Comparison of ENCODE assay signal across 9 cellular contexts in the genomic region with DNA sequence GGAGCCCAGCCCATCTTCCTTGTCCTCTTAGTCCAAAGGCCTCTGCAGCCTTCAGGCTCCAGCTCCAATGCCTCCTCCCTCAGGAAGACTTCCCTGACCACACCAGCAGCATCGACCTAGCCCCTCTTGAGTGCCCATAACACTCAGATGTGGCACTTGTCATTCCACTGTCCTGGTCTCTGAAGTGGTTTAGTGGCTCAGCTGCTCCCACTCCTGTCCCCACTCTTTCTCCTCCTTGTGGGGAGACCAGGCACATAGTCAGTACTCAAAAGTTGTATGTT.
A peak's percentile ranks its signal among the peaks of the same experiment; 100 is the strongest.
DNase-seq lines count a peak whose midpoint lies in the region; TF ChIP-seq lines count a peak whose summit lies in the region.
"Had no signal": no experiment of that assay in that cellular context is flagged by ENCODE, and none has a peak within 500 bp of the region (broad histone marks: within the 10 kb centered on the region; RNA-seq: fewer than 3 reads in every experiment).

No MANE protein-coding gene starts in this region.

- H3K27ac ChIP-seq in ascending aorta, result peak overlapping the region; percentile 85 to 86
- peak overlapping the region; percentile 83 for H3K27ac ChIP-seq in muscle layer of colon (ENCODE audit: low read depth, low read length)
- H3K27ac ChIP-seq in tibial artery, result peak overlapping the region; percentile 81 to 91

- peaks cover 23 to 38% of the 10 kb centered on the region in 2 donors for H3K36me3 ChIP-seq in ascending aorta
- H3K36me3 ChIP-seq in muscle layer of colon (ENCODE audit: insufficient read depth, low read length), result peaks cover 18% of the 10 kb centered on the region
- peaks cover 3 to 45% (median 25%) of the 10 kb centered on the region in 3 donors for H3K36me3 ChIP-seq in tibial artery

- intact Hi-C loops in ascending aorta (cut with DNase I) (no loop called here), tibial artery (cut with DNase I; ENCODE audit: low total_unique reads) (loop anchor here (10.0 kb wide), 1 partner anchor 53 kb away; no protein-coding TSS in a partner anchor)

- no peak for DNase-seq in activated T-cell treated with anti-CD3 and anti-CD28 coated beads, Interleukin-2, amount 50 U/mL, for 24 hours
- no peak for DNase-seq in activated T-cell treated with anti-CD3 and anti-CD28 coated beads, Interleukin-2, amount 50 U/mL, for 1 hour
- no peak for DNase-seq in ascending aorta (ENCODE audit: low spot score in 2 of 2)
- no peak for DNase-seq in tibial artery
- DNase-seq in H4 (ENCODE audit: low spot score), result no peak
- no peak for DNase-seq in pons (ENCODE audit: low spot score)
- DNase-seq in foreskin fibroblast, result no peak
- DNase-seq: NCI-H510A had no signal

- H3K4me3 ChIP-seq in ascending aorta, result no peak overlapping the region
- H3K4me3 ChIP-seq in muscle layer of colon (ENCODE audit: low read depth in 1 of 2, low read length in 2 of 2), result peak overlapping the region in 1 of 2 donors; percentile 22
- no peak overlapping the region for H3K4me3 ChIP-seq in tibial artery
- no peak overlapping the region for H3K4me3 ChIP-seq in foreskin fibroblast (ENCODE audit: low read depth in 1 of 2, low read length in 2 of 2)

- H3K9me3 ChIP-seq in ascending aorta (no peaks in the 10 kb centered on the region), muscle layer of colon (ENCODE audit: low read length) (no peaks in the 10 kb centered on the region), tibial artery (no peaks in the 10 kb centered on the region)

- H3K27ac Mint-ChIP-seq in activated T-cell treated with anti-CD3 and anti-CD28 coated beads, Interleukin-2, amount 50 U/mL, for 24 hours, result peak overlapping the region; percentile 83

- peaks cover 35% of the 10 kb centered on the region for H3K4me1 Mint-ChIP-seq in activated T-cell treated with anti-CD3 and anti-CD28 coated beads, Interleukin-2, amount 50 U/mL, for 24 hours (ENCODE audit: low read depth)

- peaks cover 23 to 44% of the 10 kb centered on the region in 2 donors for H3K4me1 ChIP-seq in ascending aorta
- H3K4me1 ChIP-seq in muscle layer of colon (ENCODE audit: insufficient read depth, low read length), result peaks cover 66% of the 10 kb centered on the region
- H3K4me1 ChIP-seq in tibial artery, result peaks cover 23 to 71% (median 60%) of the 10 kb centered on the region in 4 donors

- H3K9ac ChIP-seq in muscle layer of colon (ENCODE audit: low read length), result peak overlapping the region; percentile 18

- H3K9me3 Mint-ChIP-seq in activated T-cell treated with anti-CD3 and anti-CD28 coated beads, Interleukin-2, amount 50 U/mL, for 24 hours, result no peaks in the 10 kb centered on the region

- H3K36me3 Mint-ChIP-seq in activated T-cell treated with anti-CD3 and anti-CD28 coated beads, Interleukin-2, amount 50 U/mL, for 24 hours (ENCODE audit: low read depth), result peaks cover 67% of the 10 kb centered on the region

- H3K4me3 Mint-ChIP-seq in activated T-cell treated with anti-CD3 and anti-CD28 coated beads, Interleukin-2, amount 50 U/mL, for 24 hours, result no peak overlapping the region

- TF ChIP-seq CTCF in ascending aorta (IDR thresholded peaks at IDR 0.05) (no peak), tibial artery (IDR thresholded peaks at IDR 0.05) (no peak), foreskin fibroblast (IDR thresholded peaks at IDR 0.05; ENCODE audit: low read depth, low read length) (no peak)

- H3K27me3 ChIP-seq in ascending aorta (no peaks in the 10 kb centered on the region), muscle layer of colon (ENCODE audit: control insufficient read depth in 1 of 2, insufficient read depth in 2 of 2, low read length in 2 of 2) (no peaks in the 10 kb centered on the region), tibial artery (no peaks in the 10 kb centered on the region)

- no peaks in the 10 kb centered on the region for H3K27me3 Mint-ChIP-seq in activated T-cell treated with anti-CD3 and anti-CD28 coated beads, Interleukin-2, amount 50 U/mL, for 24 hours
